In the genomic region with DNA sequence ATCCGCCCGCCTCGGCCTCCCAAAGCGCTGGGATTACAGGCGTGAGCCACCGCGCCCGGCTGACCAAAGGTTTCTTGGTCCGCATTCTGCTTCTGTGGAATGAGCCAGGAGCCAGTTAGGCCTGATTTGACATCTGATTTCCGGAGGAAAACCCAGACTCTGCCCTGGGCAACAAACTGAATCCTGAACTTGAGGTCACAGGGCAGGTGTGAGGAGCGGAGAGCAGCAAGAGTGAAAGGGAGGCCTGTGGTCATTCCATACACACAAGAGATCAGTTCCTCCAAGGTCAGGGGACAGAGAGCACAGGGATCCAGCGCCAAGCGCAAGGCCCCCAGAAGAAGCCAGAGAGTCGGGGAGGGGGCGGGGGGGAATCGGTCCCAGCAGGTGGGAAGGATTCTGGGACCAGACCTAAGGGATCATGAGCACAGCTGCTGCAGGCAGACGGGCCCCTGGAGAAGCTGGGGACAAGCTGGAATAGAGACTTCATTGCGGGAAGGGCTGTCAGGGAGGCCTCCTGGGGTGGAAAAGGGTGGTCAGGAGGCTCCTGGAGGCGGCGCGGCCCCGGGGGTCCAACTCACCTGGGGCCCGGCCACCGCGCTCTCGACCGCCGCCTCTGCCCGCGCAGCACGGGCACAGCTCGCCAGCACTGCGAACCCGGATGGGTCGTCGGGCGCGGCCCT, we compare ENCODE assay signal across 1 cellular context.
A peak's percentile ranks its signal among the peaks of the same experiment; 100 is the strongest.
TF ChIP-seq lines count a peak whose summit lies in the region.

No MANE protein-coding gene starts in this region.

TF ChIP-seq in HCT116, 20 proteins besides CTCF, POLR2A, EP300 and RAD21:
- TF ChIP-seq ZFX (IDR thresholded peaks at IDR 0.05), result peak; percentile 66; the same call in 1 of the 2 replicates
- TF ChIP-seq, protein P1, sequence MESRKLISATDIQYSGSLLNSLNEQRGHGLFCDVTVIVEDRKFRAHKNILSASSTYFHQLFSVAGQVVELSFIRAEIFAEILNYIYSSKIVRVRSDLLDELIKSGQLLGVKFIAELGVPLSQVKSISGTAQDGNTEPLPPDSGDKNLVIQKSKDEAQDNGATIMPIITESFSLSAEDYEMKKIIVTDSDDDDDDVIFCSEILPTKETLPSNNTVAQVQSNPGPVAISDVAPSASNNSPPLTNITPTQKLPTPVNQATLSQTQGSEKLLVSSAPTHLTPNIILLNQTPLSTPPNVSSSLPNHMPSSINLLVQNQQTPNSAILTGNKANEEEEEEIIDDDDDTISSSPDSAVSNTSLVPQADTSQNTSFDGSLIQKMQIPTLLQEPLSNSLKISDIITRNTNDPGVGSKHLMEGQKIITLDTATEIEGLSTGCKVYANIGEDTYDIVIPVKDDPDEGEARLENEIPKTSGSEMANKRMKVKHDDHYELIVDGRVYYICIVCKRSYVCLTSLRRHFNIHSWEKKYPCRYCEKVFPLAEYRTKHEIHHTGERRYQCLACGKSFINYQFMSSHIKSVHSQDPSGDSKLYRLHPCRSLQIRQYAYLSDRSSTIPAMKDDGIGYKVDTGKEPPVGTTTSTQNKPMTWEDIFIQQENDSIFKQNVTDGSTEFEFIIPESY (IDR thresholded peaks at IDR 0.05; ENCODE audit: extremely low read depth, insufficient replicate concordance, low read length), result no peak
- TF ChIP-seq ELF1 (IDR thresholded peaks at IDR 0.05; ENCODE audit: borderline replicate concordance, low read depth), result no peak
